30 cellular contexts compared by ENCODE assay signal in genomic region chr13:76982051-76982450, GRCh38. TPM values are rescaled to one million over a fixed set of nuclear protein-coding genes. Genes with fewer than 3 reads are reported as not detected.
"Had no signal": no experiment of that assay in that cellular context is flagged by ENCODE, and none has a peak within 500 bp of the region (broad histone marks: within the 10 kb centered on the region; RNA-seq: fewer than 3 reads in every experiment).

No MANE protein-coding gene starts in this region.

- H3K36me3 Mint-ChIP-seq: naive thymus-derived CD4-positive, alpha-beta T cell; stimulated activated naive B cell treated with anti-CD40 and anti-IgM and Interleukin-4, amounts not matched to agents 10 μg/mL and 1 μg/mL and 100 μg/mL, for 72 hours had no signal

- H3K9me3 Mint-ChIP-seq: naive thymus-derived CD4-positive, alpha-beta T cell; nephron progenitor cell; stimulated activated naive B cell treated with anti-CD40 and anti-IgM and Interleukin-4, amounts not matched to agents 10 μg/mL and 1 μg/mL and 100 μg/mL, for 72 hours; stimulated activated naive CD8-positive, alpha-beta T cell treated with anti-CD3 and anti-CD28 coated beads, Interleukin-15, amount 100 ng/mL, for 72 hours had no signal

- H3K4me1 Mint-ChIP-seq: nephron progenitor cell had no signal

- H3K4me3 Mint-ChIP-seq: nephron progenitor cell; stimulated activated naive B cell treated with anti-CD40 and anti-IgM and Interleukin-4, amounts not matched to agents 10 μg/mL and 1 μg/mL and 100 μg/mL, for 72 hours; stimulated activated naive CD8-positive, alpha-beta T cell treated with anti-CD3 and anti-CD28 coated beads, Interleukin-15, amount 100 ng/mL, for 72 hours had no signal

- H3K27ac Mint-ChIP-seq: nephron progenitor cell; stimulated activated naive B cell treated with anti-CD40 and anti-IgM and Interleukin-4, amounts not matched to agents 10 μg/mL and 1 μg/mL and 100 μg/mL, for 72 hours; stimulated activated naive CD8-positive, alpha-beta T cell treated with anti-CD3 and anti-CD28 coated beads, Interleukin-15, amount 100 ng/mL, for 72 hours had no signal

- DNase-seq: cortex of kidney; dorsolateral prefrontal cortex; effector CD8-positive, alpha-beta T cell; heart left ventricle; hippocampal formation; mammary epithelial cell; naive thymus-derived CD4-positive, alpha-beta T cell; nephron progenitor cell; psoas muscle; retina; spleen; stimulated activated CD4-positive, alpha-beta T cell treated with anti-CD3 and anti-CD28 coated beads, Interleukin-15, amount 100 ng/mL, for 24 hours; stimulated activated CD4-positive, alpha-beta T cell treated with anti-CD3 and anti-CD28 coated beads, Interleukin-1b, Interleukin-23, amount 100 ng/mL, for 48 hours; stimulated activated CD4-positive, alpha-beta T cell treated with anti-CD3 and anti-CD28 coated beads, Interleukin-4, amount 100 ng/mL, for 4 hours; stimulated activated naive B cell treated with anti-CD40 and anti-IgM and Interleukin-4, amounts not matched to agents 10 μg/mL and 1 μg/mL and 100 μg/mL, for 72 hours; stimulated activated naive CD8-positive, alpha-beta T cell treated with anti-CD3 and anti-CD28 coated beads, Interleukin-15, amount 100 ng/mL, for 72 hours; testis had no signal

- ATAC-seq: heart left ventricle; left lobe of liver; naive thymus-derived CD4-positive, alpha-beta T cell; psoas muscle; sciatic nerve; stimulated activated naive B cell treated with anti-CD40 and anti-IgM and Interleukin-4, amounts not matched to agents 10 μg/mL and 1 μg/mL and 100 μg/mL, for 72 hours; stimulated activated naive CD8-positive, alpha-beta T cell treated with anti-CD3 and anti-CD28 coated beads, Interleukin-15, amount 100 ng/mL, for 72 hours had no signal

RNA-seq across cellular contexts. Expression of gene ACOD1, which starts 33.7 kb away (rescaled TPM):
- total RNA-seq: dorsolateral prefrontal cortex; fibroblast of lung; frontal cortex; glomerular endothelial cell; kidney epithelial cell; left lobe of liver; lower leg skin; mammary epithelial cell; mesenteric fat pad; naive thymus-derived CD4-positive, alpha-beta T cell; osteoblast; psoas muscle; sciatic nerve; skeletal muscle tissue; subcutaneous adipose tissue; tibial nerve; ureter had no signal
